In the genomic region with DNA sequence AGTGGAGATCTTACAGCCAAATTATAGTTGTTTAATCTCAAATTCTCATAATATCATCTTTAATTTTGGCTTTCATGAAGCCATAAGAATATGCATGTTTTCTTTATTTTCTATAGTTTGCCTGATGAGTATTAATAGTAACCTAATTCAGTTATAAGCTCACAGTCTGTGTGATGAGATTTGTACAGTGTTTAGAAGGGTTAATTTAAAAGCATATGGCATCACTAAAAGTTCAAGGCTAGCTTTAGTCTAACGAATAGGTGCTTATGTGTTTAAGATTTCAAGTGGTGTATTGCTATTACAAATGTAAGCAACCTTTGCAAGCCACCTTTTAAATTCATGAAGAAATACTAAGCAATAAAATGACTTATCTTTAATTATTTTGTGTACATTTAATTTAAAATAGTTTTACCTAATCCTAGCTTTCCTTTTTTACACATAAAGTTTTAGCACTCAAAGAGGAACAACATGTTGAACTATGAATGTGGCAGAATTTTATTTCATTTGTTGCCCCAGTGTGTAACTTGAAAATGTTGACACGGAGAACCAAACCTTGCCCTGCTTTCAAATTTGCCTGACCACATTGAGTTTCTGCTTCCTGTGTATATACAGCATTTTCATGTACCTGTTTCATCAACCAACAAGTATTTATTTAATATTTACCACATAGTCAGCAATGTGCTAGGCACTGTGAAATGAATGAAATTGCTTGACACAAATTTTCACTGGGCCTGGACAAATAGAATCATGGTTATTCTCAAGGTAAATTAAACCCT, we compare ENCODE assay signal across 12 cellular contexts. TPM values are rescaled to one million over a fixed set of nuclear protein-coding genes. Genes with fewer than 3 reads are reported as not detected.
DNase-seq lines count a peak whose midpoint lies in the region; ATAC-seq, FAIRE-seq and TF ChIP-seq lines count a peak whose summit lies in the region.
"Had no signal": no experiment of that assay in that cellular context is flagged by ENCODE, and none has a peak within 500 bp of the region (broad histone marks: within the 10 kb centered on the region; RNA-seq: fewer than 3 reads in every experiment).

No MANE protein-coding gene starts in this region.

- H3K36me3 ChIP-seq in CD4-positive, alpha-beta memory T cell (ENCODE audit: insufficient read depth, low read length): no peaks in the 10 kb centered on the region
- no peaks in the 10 kb centered on the region for H3K36me3 ChIP-seq in testis (ENCODE audit: low read depth, missing control alignments)

- H3K4me3 Mint-ChIP-seq in CD4-positive, alpha-beta memory T cell: peak overlapping the region; percentile 80 to 95 (median 89)
- H3K4me3 Mint-ChIP-seq in HFFc6 (peak overlapping the region; percentile 92), natural killer cell (peak overlapping the region; percentile 93)
- H3K4me3 Mint-ChIP-seq in activated naive CD8-positive, alpha-beta T cell: peak overlapping the region; percentile 94

- no peaks in the 10 kb centered on the region for H3K27me3 ChIP-seq in CD4-positive, alpha-beta memory T cell (ENCODE audit: insufficient read depth, low read length)
- H3K27me3 ChIP-seq in testis: no peaks in the 10 kb centered on the region

- FAIRE-seq in D721Med (lab: Jason Lieb, UNC): no peak

- no peaks in the 10 kb centered on the region for H3K9me3 Mint-ChIP-seq in CD4-positive, alpha-beta memory T cell
- H3K9me3 Mint-ChIP-seq in HFFc6 (no peaks in the 10 kb centered on the region), natural killer cell (no peaks in the 10 kb centered on the region)
- H3K9me3 Mint-ChIP-seq in activated naive CD8-positive, alpha-beta T cell (ENCODE audit: low read depth): no peaks in the 10 kb centered on the region

- no peak overlapping the region for H3K27ac ChIP-seq in CD4-positive, alpha-beta memory T cell (ENCODE audit: low read depth, low read length)
- H3K27ac ChIP-seq in testis: no peak overlapping the region

- TF ChIP-seq POLR2A in testis (IDR thresholded peaks at IDR 0.05): no peak

- no peak for DNase-seq in CD4-positive, alpha-beta memory T cell
- no peak for DNase-seq in HFFc6
- no peak for DNase-seq in natural killer cell
- DNase-seq in occipital lobe (lab: John Stamatoyannopoulos, UW): no peak
- DNase-seq in D721Med (ENCODE audit: insufficient read length, low spot score): no peak
- no peak for DNase-seq in testis
- DNase-seq: activated naive CD4-positive, alpha-beta T cell treated with Interleukin-2 at 50 U/mL for 16 hours; NCI-H1930; substantia nigra had no signal

- TF ChIP-seq CTCF in HFFc6 (IDR thresholded peaks at IDR 0.05): no peak
- no peak for TF ChIP-seq CTCF in natural killer cell (IDR thresholded peaks at IDR 0.05)
- no peak for TF ChIP-seq CTCF in D721Med (IDR thresholded peaks at IDR 0.05; ENCODE audit: insufficient read depth, missing control alignments)
- no peak for TF ChIP-seq CTCF in testis (IDR thresholded peaks at IDR 0.05)

- peaks cover 9 to 17% of the 10 kb centered on the region in 2 donors for H3K36me3 Mint-ChIP-seq in CD4-positive, alpha-beta memory T cell
- H3K36me3 Mint-ChIP-seq in HFFc6 (ENCODE audit: low read depth): peaks cover 24% of the 10 kb centered on the region; the same call in 1 of the 2 replicates
- H3K36me3 Mint-ChIP-seq in activated naive CD8-positive, alpha-beta T cell: peaks cover 9% of the 10 kb centered on the region
- no peaks in the 10 kb centered on the region for H3K36me3 Mint-ChIP-seq in natural killer cell

- WGBS in testis, 2 donors: 50 to 59% methylated on average over 2 of the region's 2 CpGs

- no peaks in the 10 kb centered on the region for H3K27me3 Mint-ChIP-seq in CD4-positive, alpha-beta memory T cell
- H3K27me3 Mint-ChIP-seq in HFFc6 (ENCODE audit: insufficient read depth) (no peaks in the 10 kb centered on the region; the same call in 1 of the 2 replicates), natural killer cell (ENCODE audit: low read depth in 2 of 2) (no peaks in the 10 kb centered on the region)
- no peaks in the 10 kb centered on the region for H3K27me3 Mint-ChIP-seq in activated naive CD8-positive, alpha-beta T cell

- CTCF ChIA-PET in CD4-positive, alpha-beta memory T cell (lab: Charles Lee; ENCODE audit: partially characterized antibody): interaction anchor here (1.9 kb wide), 1 partner anchor 51 kb away, joined by 8 read pairs; no protein-coding TSS in a partner anchor

- H3K4me1 Mint-ChIP-seq in CD4-positive, alpha-beta memory T cell: peaks cover 22 to 42% (median 33%) of the 10 kb centered on the region in 4 donors
- H3K4me1 Mint-ChIP-seq in HFFc6 (ENCODE audit: low read depth) (peaks cover 58% of the 10 kb centered on the region), natural killer cell (peaks cover 35 to 47% of the 10 kb centered on the region in 2 donors)
- peaks cover 36% of the 10 kb centered on the region for H3K4me1 Mint-ChIP-seq in activated naive CD8-positive, alpha-beta T cell (ENCODE audit: low read depth)

- POLR2A ChIA-PET in CD4-positive, alpha-beta memory T cell (lab: Charles Lee; ENCODE audit: partially characterized antibody): interaction anchor here (1.0 to 2.0 kb wide), 6 partner anchors 13 to 270 kb away, joined by 3 to 9 read pairs (median 4); a partner anchor contains a TSS

- peaks cover 29% of the 10 kb centered on the region for H3K4me1 ChIP-seq in CD4-positive, alpha-beta memory T cell (ENCODE audit: insufficient read depth, low read length)
- H3K4me1 ChIP-seq in testis: peaks cover 19% of the 10 kb centered on the region

- ATAC-seq in natural killer cell: no peak
- no peak for ATAC-seq in HG03571 (IDR thresholded peaks at IDR 0.05; ENCODE audit: unreplicated experiment)
- ATAC-seq: left lobe of liver had no signal

- intact Hi-C loops in CD4-positive, alpha-beta memory T cell (cut with micrococcal nuclease): no loop called here
- intact Hi-C loops in natural killer cell (cut with micrococcal nuclease): no loop called here
- intact Hi-C loops in testis (cut with DNase I; ENCODE audit: low total_unique reads): no loop called here

- peak overlapping the region in 1 of 2 donors; percentile 72 for H3K4me3 ChIP-seq in CD4-positive, alpha-beta memory T cell (ENCODE audit: low read length in 2 of 2)
- no peak overlapping the region for H3K4me3 ChIP-seq in testis

- no peaks in the 10 kb centered on the region for H3K9me3 ChIP-seq in CD4-positive, alpha-beta memory T cell (ENCODE audit: control insufficient read depth in 1 of 2, low read length in 2 of 2)
- no peaks in the 10 kb centered on the region for H3K9me3 ChIP-seq in testis

- H3K27ac Mint-ChIP-seq in CD4-positive, alpha-beta memory T cell: peak overlapping the region in 2 of 7 donors; percentile 3 to 15
- H3K27ac Mint-ChIP-seq in HFFc6 (peak overlapping the region; percentile 95), natural killer cell (peak overlapping the region; percentile 69 to 91)
- no peak overlapping the region for H3K27ac Mint-ChIP-seq in activated naive CD8-positive, alpha-beta T cell

RNA-seq across cellular contexts. Expression of a gene that starts 41.5 kb away (rescaled TPM):
- total RNA-seq in CD4-positive, alpha-beta memory T cell: 1 to 10 TPM; 1.4 to 1.5 TPM
- polyA plus RNA-seq in CD4-positive, alpha-beta memory T cell: 1 to 10 TPM in 1 of 2 donors, under 1 TPM in 1; 0.71 to 1.0 TPM
- total RNA-seq in HFFc6 (2021; fragmentation: NEBNext Ultra II Directional; extraction: Animal tissue kit (Norgen Biotek cat#: 25700)): 1 to 10 TPM; 2.1 to 2.7 (median 2.5) TPM
- total RNA-seq in natural killer cell: 1 to 10 TPM; 4.0 to 5.9 (median 4.5) TPM
- 33.5 TPM for total RNA-seq in occipital lobe
- total RNA-seq in testis: 1 to 10 TPM; 3.2 to 3.8 TPM
- 0.40 TPM for polyA plus RNA-seq in testis (ENCODE audit: insufficient read depth, low read depth, low replicate concordance)
